Comparison of ENCODE assay signal across 1 cellular context in the genomic region with DNA sequence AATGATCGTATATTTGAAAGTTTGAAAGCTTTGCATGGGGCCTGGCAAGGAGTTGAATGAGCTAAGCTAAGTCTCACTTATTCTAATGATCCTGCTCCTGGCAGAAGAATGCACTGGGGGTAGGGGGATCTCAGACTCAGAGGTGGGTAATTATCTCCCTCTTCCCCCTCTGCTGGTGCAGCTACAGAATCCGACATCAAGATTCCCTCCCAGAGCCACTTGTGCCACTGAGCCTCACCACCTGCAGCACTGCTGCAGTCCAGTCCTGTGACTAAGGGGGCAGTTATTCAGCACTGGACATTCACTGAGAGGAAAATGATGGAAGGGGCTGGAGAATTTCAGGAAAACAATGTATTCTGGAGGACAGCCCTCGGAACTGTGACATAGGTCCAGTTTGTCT.
TF ChIP-seq lines count a peak whose summit lies in the region.

No MANE protein-coding gene starts in this region.

TF ChIP-seq in A549, 52 proteins besides CTCF, POLR2A, EP300 and RAD21 (continued from another document):
- TF ChIP-seq HES2 (IDR thresholded peaks at IDR 0.05) = no peak
- no peak for TF ChIP-seq RCOR1 (IDR thresholded peaks at IDR 0.05; ENCODE audit: low read depth, low read length)
- TF ChIP-seq ELK1 (IDR thresholded peaks at IDR 0.05; ENCODE audit: low read depth, low read length) = no peak
- TF ChIP-seq HEYL (CRISPR knock-in tag; IDR thresholded peaks at IDR 0.05) = no peak
